In genomic region chr4:73628834-73629233, GRCh38 we compare ENCODE assay signal across 2 cellular contexts. TPM values are rescaled to one million over a fixed set of nuclear protein-coding genes. Genes with fewer than 3 reads are reported as not detected.
"Had no signal": no experiment of that assay in that cellular context is flagged by ENCODE, and none has a peak within 500 bp of the region (broad histone marks: within the 10 kb centered on the region; RNA-seq: fewer than 3 reads in every experiment).

No MANE protein-coding gene starts in this region.

RNA-seq across cellular contexts. Expression of gene RASSF6, which starts 8.6 kb away (rescaled TPM):
- total RNA-seq: HT1080, IMR-90 had no signal
- polyA plus RNA-seq: IMR-90 had no signal
